ENCODE assay signal across 20 cellular contexts in the genomic region with DNA sequence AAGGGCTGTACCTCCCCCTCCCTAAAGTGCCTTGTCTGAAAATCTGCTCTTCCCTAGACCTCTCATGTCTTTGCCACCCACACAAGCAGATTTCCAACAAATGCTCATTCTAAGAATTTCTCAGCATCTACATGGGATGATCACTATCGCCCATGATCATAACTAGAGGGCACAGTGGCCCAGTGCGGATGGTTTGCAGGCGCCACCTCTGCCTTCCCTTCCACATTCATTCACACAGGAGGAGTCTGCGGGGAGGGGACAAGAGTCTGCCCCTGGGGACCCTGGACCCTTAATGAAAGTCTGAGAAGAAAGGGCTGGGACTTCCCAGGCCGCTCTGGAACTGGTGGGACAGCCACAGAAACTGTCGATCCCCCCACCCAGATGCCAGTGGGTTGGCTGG. TPM values are rescaled to one million over a fixed set of nuclear protein-coding genes. Genes with fewer than 3 reads are reported as not detected.
DNase-seq lines count a peak whose midpoint lies in the region; ATAC-seq and TF ChIP-seq lines count a peak whose summit lies in the region.
"Had no signal": no experiment of that assay in that cellular context is flagged by ENCODE, and none has a peak within 500 bp of the region (broad histone marks: within the 10 kb centered on the region; RNA-seq: fewer than 3 reads in every experiment).

No MANE protein-coding gene starts in this region.

- TF ChIP-seq EP300 in SK-N-SH (IDR thresholded peaks at IDR 0.05; ENCODE audit: borderline replicate concordance in 1 of 2, low read depth in 1 of 2, low read length in 1 of 2), result no peak

- no peaks in the 10 kb centered on the region for H3K9me2 ChIP-seq in DOHH2 (replicated peaks; ENCODE audit: control insufficient read depth, low read length)
- no peaks in the 10 kb centered on the region for H3K9me2 ChIP-seq in SK-N-SH

- no peak for DNase-seq in activated T-cell treated with anti-CD3 and anti-CD28 coated beads, Interleukin-2, amount 50 U/mL, for 4 hours
- no peak for DNase-seq in effector memory CD8-positive, alpha-beta T cell
- DNase-seq in SW 1271 (lab: John Stamatoyannopoulos, UW) (no peak), SK-N-SH (no peak), upper lobe of right lung (no peak)
- DNase-seq: DND-41, NCI-H526 treated with DMSO at 0.1 percent for 48 hours, stomach, transverse colon had no signal

- H3K36me3 ChIP-seq in BLaER1 (no peaks in the 10 kb centered on the region), DOHH2 (ENCODE audit: control insufficient read depth, low read length) (no peaks in the 10 kb centered on the region), SK-N-SH (replicated peaks in 1 of 2; ENCODE audit: control insufficient read depth in 1 of 2, insufficient read depth in 2 of 2, low read length in 1 of 2) (no peaks in the 10 kb centered on the region), upper lobe of right lung (no peaks in the 10 kb centered on the region)
- H3K36me3 ChIP-seq: stomach, transverse colon had no signal

- H3K27ac ChIP-seq in BLaER1 (peak overlapping the region; percentile 59), DOHH2 (ENCODE audit: low read depth, low read length) (no peak overlapping the region), SK-N-SH (ENCODE audit: low read depth in 2 of 2, low read length in 1 of 2) (no peak overlapping the region), upper lobe of right lung (no peak overlapping the region)
- H3K27ac ChIP-seq: transverse colon had no signal

- H2AFZ ChIP-seq in SK-N-SH (ENCODE audit: low read depth), result no peak overlapping the region

- H3K79me2 ChIP-seq in DOHH2 (ENCODE audit: control insufficient read depth, low read length) (no peaks in the 10 kb centered on the region), SK-N-SH (ENCODE audit: insufficient read depth) (no peaks in the 10 kb centered on the region)

- peaks cover 52% of the 10 kb centered on the region for H3K4me1 Mint-ChIP-seq in activated T-cell treated with anti-CD3 and anti-CD28 coated beads, Interleukin-2, amount 50 U/mL, for 4 hours (ENCODE audit: low read depth)
- H3K4me1 Mint-ChIP-seq in effector memory CD8-positive, alpha-beta T cell (ENCODE audit: low read depth in 2 of 2), result peaks cover 29 to 31% of the 10 kb centered on the region in 2 donors
- H3K4me1 Mint-ChIP-seq: neural crest cell had no signal

- peak overlapping the region; percentile 100 for H3K27ac Mint-ChIP-seq in effector memory CD8-positive, alpha-beta T cell
- H3K27ac Mint-ChIP-seq: mesothelial cell of epicardium had no signal

- 68% methylated on average over 6 of the region's 6 CpGs for WGBS in SK-N-SH (ENCODE audit: low lambda C conversion rate)

- peak in 1 of 2 donors; percentile 5 for ATAC-seq in activated T-cell treated with anti-CD3 and anti-CD28 coated beads, Interleukin-2, amount 50 U/mL, for 4 hours
- ATAC-seq in effector memory CD8-positive, alpha-beta T cell (replicated peaks), result no peak
- no peak for ATAC-seq in upper lobe of right lung
- ATAC-seq in GM18870 (IDR thresholded peaks at IDR 0.05; ENCODE audit: unreplicated experiment), result no peak

- H3F3A ChIP-seq in DOHH2 (ENCODE audit: control insufficient read depth, insufficient read depth) (no peaks in the 10 kb centered on the region), SK-N-SH (replicated peaks; ENCODE audit: insufficient read depth) (no peaks in the 10 kb centered on the region)

- no peaks in the 10 kb centered on the region for H3K9me3 Mint-ChIP-seq in activated T-cell treated with anti-CD3 and anti-CD28 coated beads, Interleukin-2, amount 50 U/mL, for 4 hours
- H3K9me3 Mint-ChIP-seq in effector memory CD8-positive, alpha-beta T cell, result no peaks in the 10 kb centered on the region
- H3K9me3 Mint-ChIP-seq: mesothelial cell of epicardium, neural crest cell had no signal

- H3K27me3 Mint-ChIP-seq in activated T-cell treated with anti-CD3 and anti-CD28 coated beads, Interleukin-2, amount 50 U/mL, for 4 hours (ENCODE audit: low read depth), result no peaks in the 10 kb centered on the region
- peaks cover 7 to 8% of the 10 kb centered on the region in 2 donors for H3K27me3 Mint-ChIP-seq in effector memory CD8-positive, alpha-beta T cell

- no peak for TF ChIP-seq CTCF in DOHH2 (IDR thresholded peaks at IDR 0.05; ENCODE audit: low read depth, low read length, poor library complexity, severe bottlenecking)
- no peak for TF ChIP-seq CTCF in SK-N-SH (IDR thresholded peaks at IDR 0.05)
- no peak for TF ChIP-seq CTCF in upper lobe of right lung (IDR thresholded peaks at IDR 0.05)

- H3K36me3 Mint-ChIP-seq in activated T-cell treated with anti-CD3 and anti-CD28 coated beads, Interleukin-2, amount 50 U/mL, for 4 hours (ENCODE audit: insufficient read depth), result no peaks in the 10 kb centered on the region
- H3K36me3 Mint-ChIP-seq in effector memory CD8-positive, alpha-beta T cell (ENCODE audit: insufficient read depth), result peaks cover 19% of the 10 kb centered on the region
- H3K36me3 Mint-ChIP-seq: mesothelial cell of epicardium had no signal

- H3K4me1 ChIP-seq in BLaER1 (peaks cover 53% of the 10 kb centered on the region), DOHH2 (ENCODE audit: control insufficient read depth, low read length) (peaks cover 42% of the 10 kb centered on the region), SK-N-SH (ENCODE audit: control insufficient read depth in 1 of 2, insufficient read depth in 2 of 2, low read depth in 1 of 2, low read length in 1 of 2) (no peaks in the 10 kb centered on the region), upper lobe of right lung (peaks cover 11% of the 10 kb centered on the region)
- H3K4me1 ChIP-seq: transverse colon had no signal

- no peak overlapping the region for H3K4me3 ChIP-seq in BLaER1
- H3K4me3 ChIP-seq in DOHH2 (ENCODE audit: low read length), result no peak overlapping the region
- H3K4me3 ChIP-seq in SK-N-SH (ENCODE audit: low read depth in 2 of 2, low read length in 1 of 2), result no peak overlapping the region
- H3K4me3 ChIP-seq in upper lobe of right lung, result no peak overlapping the region
- H3K4me3 ChIP-seq: stomach, transverse colon had no signal

- POLR2A ChIA-PET in SK-N-SH (lab: Yijun Ruan, JAX), result no interaction called here

- H3K27me3 ChIP-seq in BLaER1 (no peaks in the 10 kb centered on the region), DOHH2 (ENCODE audit: control insufficient read depth, low read length) (peaks cover 11% of the 10 kb centered on the region), SK-N-SH (ENCODE audit: insufficient read depth) (peaks cover 21% of the 10 kb centered on the region), upper lobe of right lung (peaks cover 7% of the 10 kb centered on the region)

- H3K9ac ChIP-seq in BLaER1 (peak overlapping the region; percentile 25; the same call in 1 of the 2 replicates), SK-N-SH (no peak overlapping the region)

- H3K9me3 ChIP-seq in BLaER1, result no peaks in the 10 kb centered on the region
- no peaks in the 10 kb centered on the region for H3K9me3 ChIP-seq in DOHH2 (ENCODE audit: control insufficient read depth, insufficient read depth, low read length)
- H3K9me3 ChIP-seq in SK-N-SH, result no peaks in the 10 kb centered on the region
- no peaks in the 10 kb centered on the region for H3K9me3 ChIP-seq in upper lobe of right lung
- H3K9me3 ChIP-seq: stomach, transverse colon had no signal

- TF ChIP-seq RAD21 in SK-N-SH (IDR thresholded peaks at IDR 0.05; ENCODE audit: low read length), result no peak

- no peaks in the 10 kb centered on the region for H4K20me1 ChIP-seq in BLaER1
- no peaks in the 10 kb centered on the region for H4K20me1 ChIP-seq in DOHH2 (ENCODE audit: control insufficient read depth, insufficient read depth, low read depth, low read length)
- no peaks in the 10 kb centered on the region for H4K20me1 ChIP-seq in SK-N-SH (ENCODE audit: insufficient read depth)

- CTCF ChIA-PET in SK-N-SH (lab: Yijun Ruan, JAX), result interaction anchor here (1.1 to 1.6 kb wide), 4 partner anchors 18 to 180 kb away, joined by 3 to 4 read pairs (median 4); no protein-coding TSS in a partner anchor

- intact Hi-C loops in upper lobe of right lung (cut with DNase I), result no loop called here

- peak overlapping the region; percentile 4 for H3K4me3 Mint-ChIP-seq in activated T-cell treated with anti-CD3 and anti-CD28 coated beads, Interleukin-2, amount 50 U/mL, for 4 hours
- H3K4me3 Mint-ChIP-seq in effector memory CD8-positive, alpha-beta T cell, result peak overlapping the region; percentile 70 to 77
- H3K4me3 Mint-ChIP-seq: mesothelial cell of epicardium, neural crest cell had no signal

- H3K4me2 ChIP-seq in BLaER1 (peak overlapping the region; percentile 74), DOHH2 (ENCODE audit: low read length) (peak overlapping the region; percentile 46), SK-N-SH (no peak overlapping the region)

TF ChIP-seq in SK-N-SH, 30 proteins besides CTCF, POLR2A, EP300 and RAD21 (continues in another document):
- no peak for TF ChIP-seq MXI1 (IDR thresholded peaks at IDR 0.05; ENCODE audit: low read depth, low read length)
- TF ChIP-seq TAF1 (IDR thresholded peaks at IDR 0.05; ENCODE audit: borderline replicate concordance, low read depth, low read length), result no peak
- TF ChIP-seq SMC3 (IDR thresholded peaks at IDR 0.05; ENCODE audit: low read depth, low read length), result no peak
- no peak for TF ChIP-seq FOXJ3 (CRISPR knock-in tag; IDR thresholded peaks at IDR 0.05)
- no peak for TF ChIP-seq RFX5 (IDR thresholded peaks at IDR 0.05; ENCODE audit: low read length)
- no peak for TF ChIP-seq IRF3 (IDR thresholded peaks at IDR 0.05; ENCODE audit: low read depth, low read length)

RNA-seq across cellular contexts. Expression of gene KCTD17, which starts 28.9 kb away (rescaled TPM):
- 10 to 100 TPM; 33.8 to 39.6 (median 34.3) TPM for total RNA-seq in activated T-cell treated with anti-CD3 and anti-CD28 coated beads, Interleukin-2, amount 50 U/mL, for 4 hours
- polyA plus RNA-seq in SK-N-SH (2012; rRNA removed), result 57.8 and 68.3 TPM in 2 replicates
- polyA plus RNA-seq in SK-N-SH (2012; cell fraction: cytosol; rRNA removed), result 25.4 and 36.9 TPM in 2 replicates
- 70.6 and 91.3 TPM in 2 replicates for polyA plus RNA-seq in SK-N-SH (2012; cell fraction: nucleus; rRNA removed)
- total RNA-seq in upper lobe of right lung, result 19.2 TPM

RNA-seq across cellular contexts. Expression of gene TMPRSS6, which starts 29.1 kb away (rescaled TPM):
- 1 to 10 TPM in 1 of 3 donors, under 1 TPM in 2; 0.76 to 1.3 (median 0.89) TPM for total RNA-seq in activated T-cell treated with anti-CD3 and anti-CD28 coated beads, Interleukin-2, amount 50 U/mL, for 4 hours
- not detected in 2 replicates for polyA plus RNA-seq in SK-N-SH (2012; rRNA removed)
- polyA plus RNA-seq in SK-N-SH (2012; cell fraction: cytosol; rRNA removed), result 0.01 TPM in 1 of 2 replicates, not detected in the other
- polyA plus RNA-seq in SK-N-SH (2012; cell fraction: nucleus; rRNA removed), result not detected in 2 replicates
- total RNA-seq in upper lobe of right lung, result 2.1 TPM
- total RNA-seq: astrocyte, cerebellum, fibroblast of lung, H4, mesothelial cell of epicardium, neural crest cell, posterior vena cava had no signal
- polyA plus RNA-seq: AG04450, fibroblast of lung had no signal
